11 cellular contexts compared by ENCODE assay signal in genomic region chr7:43750016-43750887, GRCh38. TPM values are rescaled to one million over a fixed set of nuclear protein-coding genes. Genes with fewer than 3 reads are reported as not detected.
DNase-seq lines count a peak whose midpoint lies in the region; ATAC-seq, FAIRE-seq and TF ChIP-seq lines count a peak whose summit lies in the region.
"Had no signal": no experiment of that assay in that cellular context is flagged by ENCODE, and none has a peak within 500 bp of the region (broad histone marks: within the 10 kb centered on the region; RNA-seq: fewer than 3 reads in every experiment).

No MANE protein-coding gene starts in this region.

- H3K9me3 Mint-ChIP-seq in CD8-positive, alpha-beta memory T cell, result no peaks in the 10 kb centered on the region
- H3K9me3 Mint-ChIP-seq: memory B cell had no signal

- no peak overlapping the region for H3K14ac ChIP-seq in trophoblast cell (ENCODE audit: low read length)

- H3K4me2 ChIP-seq in trophoblast cell (ENCODE audit: low read length), result no peak overlapping the region

- H2BK120ac ChIP-seq in trophoblast cell (ENCODE audit: insufficient read depth, low read length, poor library complexity), result no peak overlapping the region

- H3K27ac Mint-ChIP-seq in CD8-positive, alpha-beta memory T cell, result peak overlapping the region in 1 of 8 donors; percentile 38
- H3K27ac Mint-ChIP-seq: memory B cell had no signal

- H3K36me3 Mint-ChIP-seq in CD8-positive, alpha-beta memory T cell, result no peaks in the 10 kb centered on the region
- H3K36me3 Mint-ChIP-seq: memory B cell had no signal

- no peak overlapping the region for H2BK5ac ChIP-seq in trophoblast cell (ENCODE audit: low read depth, low read length, poor library complexity)

- H3K9ac ChIP-seq in trophoblast cell (ENCODE audit: low read length), result no peak overlapping the region

- no peak overlapping the region for H3K4ac ChIP-seq in trophoblast cell (ENCODE audit: low read depth, low read length)

- H3K36me3 ChIP-seq in trophoblast cell (ENCODE audit: control insufficient read depth in 1 of 2, insufficient read depth in 2 of 2, low read length in 2 of 2), result no peaks in the 10 kb centered on the region
- no peaks in the 10 kb centered on the region for H3K36me3 ChIP-seq in CD8-positive, alpha-beta memory T cell (ENCODE audit: insufficient read depth, low read length)

- H3K27me3 Mint-ChIP-seq in CD8-positive, alpha-beta memory T cell, result peaks cover 2 to 8% of the 10 kb centered on the region in 2 donors

- ATAC-seq in GM18499 (IDR thresholded peaks at IDR 0.05; ENCODE audit: insufficient read depth, unreplicated experiment) (peak; percentile 18), HG02610 (IDR thresholded peaks at IDR 0.05; ENCODE audit: unreplicated experiment) (peak; percentile 15)

- DNase-seq in SK-N-DZ (ENCODE audit: low spot score) (peak; percentile 91), mesenteric fat pad (ENCODE audit: low spot score) (peak; percentile 71), D721Med (ENCODE audit: insufficient read length, low spot score) (no peak), trophoblast cell (no peak)
- DNase-seq in CD8-positive, alpha-beta memory T cell, result no peak
- DNase-seq: cerebellar nuclear complex; NCI-H526 treated with DMSO at 0.1 percent for 48 hours; stimulated activated CD4-positive, alpha-beta T cell treated with anti-CD3 and anti-CD28 coated beads, Interleukin-12 subunit alpha, Interleukin-12 subunit beta, amount 100 ng/mL, for 4 hours had no signal

- H3K4me3 ChIP-seq in trophoblast cell (ENCODE audit: low read depth, low read length), result no peak overlapping the region
- H3K4me3 ChIP-seq in CD8-positive, alpha-beta memory T cell (ENCODE audit: low read length), result no peak overlapping the region

- no peak for FAIRE-seq in D721Med (lab: Jason Lieb, UNC)

- H2AFZ ChIP-seq in trophoblast cell (ENCODE audit: insufficient read depth, low read length, poor library complexity), result no peak overlapping the region

- WGBS in trophoblast cell (ENCODE audit: extremely low coverage, insufficient coverage, insufficient read length), result no CpG with 5 or more reads among the region's 14 CpGs

- no peak overlapping the region for H3K27ac ChIP-seq in trophoblast cell (ENCODE audit: low read depth, low read length)
- H3K27ac ChIP-seq in CD8-positive, alpha-beta memory T cell (ENCODE audit: low read depth, low read length), result no peak overlapping the region

- H3K27me3 ChIP-seq in trophoblast cell (ENCODE audit: insufficient read depth, low read length), result no peaks in the 10 kb centered on the region
- no peaks in the 10 kb centered on the region for H3K27me3 ChIP-seq in CD8-positive, alpha-beta memory T cell (ENCODE audit: insufficient read depth, low read length, poor library complexity, severe bottlenecking)

- TF ChIP-seq CTCF in D721Med (IDR thresholded peaks at IDR 0.05; ENCODE audit: insufficient read depth, missing control alignments), result no peak

- CTCF ChIA-PET in CD8-positive, alpha-beta memory T cell (lab: Charles Lee), result no interaction called here

- H3K4me1 Mint-ChIP-seq in CD8-positive, alpha-beta memory T cell, result peaks cover 0 to 11% (median 10%) of the 10 kb centered on the region in 3 donors
- H3K4me1 Mint-ChIP-seq: memory B cell had no signal

- no peaks in the 10 kb centered on the region for H3K79me1 ChIP-seq in trophoblast cell (ENCODE audit: low read length)

- no peak overlapping the region for H4K12ac ChIP-seq in trophoblast cell (ENCODE audit: low read depth, low read length)

- no peak overlapping the region for H3K18ac ChIP-seq in trophoblast cell (ENCODE audit: low read length)

- no peak overlapping the region for H2AK5ac ChIP-seq in trophoblast cell (ENCODE audit: low read length)

- no peak overlapping the region for H2BK12ac ChIP-seq in trophoblast cell (ENCODE audit: low read length)

- no peak overlapping the region for H3K23ac ChIP-seq in trophoblast cell (ENCODE audit: low read length)

- POLR2A ChIA-PET in CD8-positive, alpha-beta memory T cell (lab: Charles Lee), result no interaction called here

- H3K4me3 Mint-ChIP-seq in CD8-positive, alpha-beta memory T cell, result peak overlapping the region in 1 of 7 donors; percentile 41
- H3K4me3 Mint-ChIP-seq: memory B cell had no signal

- no peaks in the 10 kb centered on the region for H3K4me1 ChIP-seq in trophoblast cell (ENCODE audit: control insufficient read depth in 1 of 2, insufficient read depth in 2 of 2, low read length in 2 of 2)
- no peaks in the 10 kb centered on the region for H3K4me1 ChIP-seq in CD8-positive, alpha-beta memory T cell (ENCODE audit: insufficient read depth, low read length)

- no peak overlapping the region for H4K91ac ChIP-seq in trophoblast cell (ENCODE audit: low read depth, low read length)

- peaks cover 2% of the 10 kb centered on the region for H3K9me3 ChIP-seq in trophoblast cell (ENCODE audit: insufficient read depth, low read depth, low read length)
- no peaks in the 10 kb centered on the region for H3K9me3 ChIP-seq in CD8-positive, alpha-beta memory T cell (ENCODE audit: low read length)

- no peak overlapping the region for H4K8ac ChIP-seq in trophoblast cell (ENCODE audit: low read depth, low read length)

- H3K79me2 ChIP-seq in trophoblast cell (ENCODE audit: control insufficient read depth, insufficient read depth, low read length, poor library complexity), result no peaks in the 10 kb centered on the region

RNA-seq across cellular contexts. Expression of gene BLVRA, which starts 8.2 kb away (rescaled TPM):
- polyA plus RNA-seq in SK-N-DZ (2014; cell fraction: cytosol; rRNA removed), result 49.3 and 52.1 TPM in 2 replicates
- 27.8 and 41.1 TPM in 2 replicates for polyA plus RNA-seq in SK-N-DZ (2014; cell fraction: nucleus; rRNA removed)
- 82.4 TPM for total RNA-seq in mesenteric fat pad
- polyA plus RNA-seq in trophoblast cell (2013), result 3.4 and 4.0 TPM in 2 replicates
- 10 to 100 TPM; 26.8 to 30.1 TPM for total RNA-seq in CD8-positive, alpha-beta memory T cell
- polyA plus RNA-seq in CD8-positive, alpha-beta memory T cell, result 52.6 TPM

RNA-seq across cellular contexts. Expression of gene COA1, which starts 20.9 kb away (rescaled TPM):
- polyA plus RNA-seq in SK-N-DZ (2014; cell fraction: cytosol; rRNA removed), result 170 and 179 TPM in 2 replicates
- 141 and 152 TPM in 2 replicates for polyA plus RNA-seq in SK-N-DZ (2014; cell fraction: nucleus; rRNA removed)
- total RNA-seq in mesenteric fat pad, result 42.9 TPM
- 53.7 and 54.7 TPM in 2 replicates for polyA plus RNA-seq in trophoblast cell (2013)
- total RNA-seq in CD8-positive, alpha-beta memory T cell, result 10 to 100 TPM; 75.9 to 81.6 TPM
- 68.9 TPM for polyA plus RNA-seq in CD8-positive, alpha-beta memory T cell

Comparison
In these comparisons a context has a peak if more than half of its experiments do, and no peak if none do; other contexts are left out.
1. DNase-seq: peak in SK-N-DZ (single experiment) and mesenteric fat pad (single experiment); none in D721Med (single experiment), trophoblast cell (0 of 2) and CD8-positive, alpha-beta memory T cell (0 of 5).